In the genomic region with DNA sequence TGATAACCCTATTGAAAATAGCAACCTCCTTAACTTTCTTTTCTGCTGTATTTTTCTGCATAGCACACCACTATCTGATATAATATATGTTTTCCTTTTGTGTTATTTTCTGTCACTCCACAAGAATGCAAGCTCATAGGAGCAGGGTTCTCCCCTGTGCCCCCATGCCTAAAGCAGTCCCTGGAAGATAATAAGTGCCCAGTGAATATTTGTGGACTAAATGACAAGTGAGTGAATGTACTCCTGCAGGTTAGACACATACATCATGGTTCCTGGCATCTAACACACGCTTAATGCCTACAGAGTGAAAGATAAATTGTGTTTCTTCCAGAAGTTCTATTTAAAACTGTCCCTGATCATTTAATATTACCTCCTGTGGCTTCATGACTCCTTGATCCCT, we compare ENCODE assay signal across 37 cellular contexts. TPM values are rescaled to one million over a fixed set of nuclear protein-coding genes. Genes with fewer than 3 reads are reported as not detected.
"Had no signal": no experiment of that assay in that cellular context is flagged by ENCODE, and none has a peak within 500 bp of the region (broad histone marks: within the 10 kb centered on the region; RNA-seq: fewer than 3 reads in every experiment).

No MANE protein-coding gene starts in this region.

- DNase-seq: activated B cell treated with CpG ODN at 0.5 μM for 24 hours; activated CD4-positive, alpha-beta T cell treated with anti-CD3 and anti-CD28 coated beads for 48 hours; activated CD4-positive, alpha-beta T cell treated with anti-CD3 and anti-CD28 coated beads, Interleukin-2, amount 50 U/mL, for 1 hour; activated CD4-positive, alpha-beta T cell treated with anti-CD3 and anti-CD28 coated beads, Interleukin-2, amount 50 U/mL, for 48 hours; activated CD8-positive, alpha-beta memory T cell treated with anti-CD3 and anti-CD28 coated beads for 24 hours; activated CD8-positive, alpha-beta T cell treated with anti-CD3 and anti-CD28 coated beads for 36 hours; activated effector memory CD4-positive, alpha-beta T cell treated with anti-CD3 and anti-CD28 coated beads, Interleukin-2, amount 50 U/mL, for 16 hours; activated naive CD4-positive, alpha-beta T cell treated with anti-CD3 and anti-CD28 coated beads for 36 hours; activated naive CD8-positive, alpha-beta T cell treated with anti-CD3 and anti-CD28 coated beads for 36 hours; activated naive CD8-positive, alpha-beta T cell treated with anti-CD3 and anti-CD28 coated beads, Interleukin-2, amount 50 U/mL, for 24 hours; activated T-cell treated with anti-CD3 and anti-CD28 coated beads, Interleukin-2, amount 50 U/mL, for 4 hours; adrenal gland; amygdala; aorta; body of pancreas; cortex of kidney; dermis blood vessel endothelial cell; effector CD8-positive, alpha-beta T cell; esophagus squamous epithelium; foreskin melanocyte; T-helper 1 cell; T-helper 17 cell; T1000; WERI-Rb-1 had no signal

- H3K27me3 ChIP-seq: adrenal gland, body of pancreas, esophagus squamous epithelium, gastroesophageal sphincter had no signal

- H3K36me3 Mint-ChIP-seq: activated naive CD4-positive, alpha-beta T cell treated with anti-CD3 and anti-CD28 coated beads, Interleukin-2, amount 50 U/mL, for 24 hours; activated naive CD8-positive, alpha-beta T cell treated with anti-CD3 and anti-CD28 coated beads for 36 hours had no signal

- H3K27ac ChIP-seq: adrenal gland, epithelial cell of prostate, gastroesophageal sphincter, WERI-Rb-1 had no signal

- ATAC-seq: activated CD4-positive, CD25-positive, alpha-beta regulatory T cell treated with anti-CD3 and anti-CD28 coated beads, Interleukin-2, amount 50 U/mL, for 24 hours; activated CD8-positive, alpha-beta T cell treated with anti-CD3 and anti-CD28 coated beads for 36 hours; activated naive CD8-positive, alpha-beta T cell treated with anti-CD3 and anti-CD28 coated beads, Interleukin-2, amount 50 U/mL, for 24 hours; activated T-cell treated with anti-CD3 and anti-CD28 coated beads, Interleukin-2, amount 50 U/mL, for 4 hours; body of pancreas; gastroesophageal sphincter; T-helper 17 cell had no signal

- H3K36me3 ChIP-seq: adrenal gland, esophagus squamous epithelium, gastroesophageal sphincter, WERI-Rb-1 had no signal

- H3K4me3 Mint-ChIP-seq: activated B cell treated with CpG ODN at 0.5 μM for 24 hours; activated CD8-positive, alpha-beta T cell treated with anti-CD3 and anti-CD28 coated beads for 36 hours; activated naive CD4-positive, alpha-beta T cell treated with anti-CD3 and anti-CD28 coated beads for 36 hours; activated naive CD4-positive, alpha-beta T cell treated with anti-CD3 and anti-CD28 coated beads, Interleukin-2, amount 50 U/mL, for 24 hours; activated naive CD8-positive, alpha-beta T cell treated with anti-CD3 and anti-CD28 coated beads for 36 hours; activated naive CD8-positive, alpha-beta T cell treated with anti-CD3 and anti-CD28 coated beads, Interleukin-2, amount 50 U/mL, for 24 hours; activated T-cell treated with anti-CD3 and anti-CD28 coated beads, Interleukin-2, amount 50 U/mL, for 4 hours; activated T-helper 1 cell treated with anti-CD3 and anti-CD28 coated beads, Interleukin-12 subunit alpha, Interleukin-12 subunit beta, Interleukin-2, Interleukin-4 antibody, amounts not matched to agents 30 ng/mL and 10 ng/mL and 1 ng/mL, durations not matched to agents 14 hours and 24 hours and 36 hours; T-helper 17 cell; T-helper 2 cell treated with Interferon-gamma antibody and Interleukin-4, amounts not matched to agents 5 μg/mL and 100 μg/mL, for 36 hours had no signal

- H3K4me1 Mint-ChIP-seq: activated B cell treated with CpG ODN at 0.5 μM for 24 hours; activated naive CD4-positive, alpha-beta T cell treated with anti-CD3 and anti-CD28 coated beads, Interleukin-2, amount 50 U/mL, for 24 hours; activated naive CD8-positive, alpha-beta T cell treated with anti-CD3 and anti-CD28 coated beads for 36 hours; activated naive CD8-positive, alpha-beta T cell treated with anti-CD3 and anti-CD28 coated beads, Interleukin-2, amount 50 U/mL, for 24 hours had no signal

- H3K4me3 ChIP-seq: adrenal gland, body of pancreas, esophagus squamous epithelium, gastroesophageal sphincter had no signal

- H3K9me3 Mint-ChIP-seq: activated CD8-positive, alpha-beta T cell treated with anti-CD3 and anti-CD28 coated beads for 36 hours; activated naive CD4-positive, alpha-beta T cell treated with anti-CD3 and anti-CD28 coated beads for 36 hours; activated naive CD4-positive, alpha-beta T cell treated with anti-CD3 and anti-CD28 coated beads, Interleukin-2, amount 50 U/mL, for 24 hours; activated T-cell treated with anti-CD3 and anti-CD28 coated beads, Interleukin-2, amount 50 U/mL, for 4 hours; activated T-helper 1 cell treated with anti-CD3 and anti-CD28 coated beads, Interleukin-12 subunit alpha, Interleukin-12 subunit beta, Interleukin-2, Interleukin-4 antibody, amounts not matched to agents 30 ng/mL and 10 ng/mL and 1 ng/mL, durations not matched to agents 14 hours and 24 hours and 36 hours; activated T-helper 2 cell treated with anti-CD3 and anti-CD28 coated beads, Interferon-gamma antibody, Interleukin-2, Interleukin-4, amounts not matched to agents 10 μg/mL and 5 μg/mL and 100 μg/mL, durations not matched to agents 14 hours and 24 hours and 36 hours; T-helper 2 cell treated with Interferon-gamma antibody and Interleukin-4, amounts not matched to agents 5 μg/mL and 100 μg/mL, for 36 hours had no signal

- H3K4me1 ChIP-seq: adrenal gland, gastroesophageal sphincter had no signal

- H3K27ac Mint-ChIP-seq: activated B cell treated with CpG ODN at 0.5 μM for 24 hours; activated CD8-positive, alpha-beta T cell treated with anti-CD3 and anti-CD28 coated beads for 36 hours; activated naive CD4-positive, alpha-beta T cell treated with anti-CD3 and anti-CD28 coated beads for 36 hours; activated naive CD4-positive, alpha-beta T cell treated with anti-CD3 and anti-CD28 coated beads, Interleukin-2, amount 50 U/mL, for 24 hours; activated naive CD8-positive, alpha-beta T cell treated with anti-CD3 and anti-CD28 coated beads for 36 hours; activated naive CD8-positive, alpha-beta T cell treated with anti-CD3 and anti-CD28 coated beads, Interleukin-2, amount 50 U/mL, for 24 hours; activated T-helper 1 cell treated with anti-CD3 and anti-CD28 coated beads, Interleukin-12 subunit alpha, Interleukin-12 subunit beta, Interleukin-2, Interleukin-4 antibody, amounts not matched to agents 30 ng/mL and 10 ng/mL and 1 ng/mL, durations not matched to agents 14 hours and 24 hours and 36 hours; activated T-helper 2 cell treated with anti-CD3 and anti-CD28 coated beads, Interferon-gamma antibody, Interleukin-2, Interleukin-4, amounts not matched to agents 10 μg/mL and 5 μg/mL and 100 μg/mL, durations not matched to agents 14 hours and 24 hours and 36 hours; T-helper 17 cell; T-helper 2 cell treated with Interferon-gamma antibody and Interleukin-4, amounts not matched to agents 5 μg/mL and 100 μg/mL, for 36 hours had no signal

- H3K9me3 ChIP-seq: adrenal gland, body of pancreas, esophagus squamous epithelium, gastroesophageal sphincter had no signal

- H3K27me3 Mint-ChIP-seq: activated naive CD8-positive, alpha-beta T cell treated with anti-CD3 and anti-CD28 coated beads, Interleukin-2, amount 50 U/mL, for 24 hours had no signal

RNA-seq across cellular contexts. Expression of a gene that starts 23.9 kb away (rescaled TPM):
- total RNA-seq: activated B cell treated with CpG ODN at 0.5 μM for 24 hours; activated CD8-positive, alpha-beta T cell treated with anti-CD3 and anti-CD28 coated beads for 36 hours; activated naive CD4-positive, alpha-beta T cell treated with anti-CD3 and anti-CD28 coated beads for 36 hours; activated naive CD8-positive, alpha-beta T cell treated with anti-CD3 and anti-CD28 coated beads for 36 hours; activated T-cell treated with anti-CD3 and anti-CD28 coated beads, Interleukin-2, amount 50 U/mL, for 4 hours; activated T-helper 1 cell treated with anti-CD3 and anti-CD28 coated beads, Interleukin-12 subunit alpha, Interleukin-12 subunit beta, Interleukin-2, Interleukin-4 antibody, amounts not matched to agents 30 ng/mL and 10 ng/mL and 1 ng/mL, durations not matched to agents 14 hours and 24 hours and 36 hours; activated T-helper 2 cell treated with anti-CD3 and anti-CD28 coated beads, Interferon-gamma antibody, Interleukin-2, Interleukin-4, amounts not matched to agents 10 μg/mL and 5 μg/mL and 100 μg/mL, durations not matched to agents 14 hours and 24 hours and 36 hours; adrenal gland; aorta; body of pancreas; chondrocyte; dermis blood vessel endothelial cell; endothelial cell of umbilical vein; fibroblast of lung; fibroblast of villous mesenchyme; gastroesophageal sphincter; glomerular endothelial cell; T-helper 17 cell had no signal
- polyA plus RNA-seq: adrenal gland, aorta, endothelial cell of umbilical vein, esophagus, fibroblast of lung had no signal

RNA-seq across cellular contexts. Expression of a gene that starts 39.0 kb away (rescaled TPM):
- total RNA-seq: activated B cell treated with CpG ODN at 0.5 μM for 24 hours; activated CD8-positive, alpha-beta T cell treated with anti-CD3 and anti-CD28 coated beads for 36 hours; activated naive CD4-positive, alpha-beta T cell treated with anti-CD3 and anti-CD28 coated beads for 36 hours; activated naive CD8-positive, alpha-beta T cell treated with anti-CD3 and anti-CD28 coated beads for 36 hours; activated T-cell treated with anti-CD3 and anti-CD28 coated beads, Interleukin-2, amount 50 U/mL, for 4 hours; activated T-helper 1 cell treated with anti-CD3 and anti-CD28 coated beads, Interleukin-12 subunit alpha, Interleukin-12 subunit beta, Interleukin-2, Interleukin-4 antibody, amounts not matched to agents 30 ng/mL and 10 ng/mL and 1 ng/mL, durations not matched to agents 14 hours and 24 hours and 36 hours; activated T-helper 2 cell treated with anti-CD3 and anti-CD28 coated beads, Interferon-gamma antibody, Interleukin-2, Interleukin-4, amounts not matched to agents 10 μg/mL and 5 μg/mL and 100 μg/mL, durations not matched to agents 14 hours and 24 hours and 36 hours; adrenal gland; aorta; body of pancreas; chondrocyte; dermis blood vessel endothelial cell; endothelial cell of umbilical vein; esophagus squamous epithelium; fibroblast of lung; fibroblast of villous mesenchyme; gastroesophageal sphincter; glomerular endothelial cell; T-helper 17 cell had no signal
- polyA plus RNA-seq: adrenal gland, aorta, endothelial cell of umbilical vein, esophagus, fibroblast of lung had no signal

RNA-seq across cellular contexts. Expression of a gene that starts 39.7 kb away (rescaled TPM):
- total RNA-seq: activated B cell treated with CpG ODN at 0.5 μM for 24 hours; activated CD8-positive, alpha-beta T cell treated with anti-CD3 and anti-CD28 coated beads for 36 hours; activated naive CD4-positive, alpha-beta T cell treated with anti-CD3 and anti-CD28 coated beads for 36 hours; activated naive CD8-positive, alpha-beta T cell treated with anti-CD3 and anti-CD28 coated beads for 36 hours; activated T-cell treated with anti-CD3 and anti-CD28 coated beads, Interleukin-2, amount 50 U/mL, for 4 hours; activated T-helper 1 cell treated with anti-CD3 and anti-CD28 coated beads, Interleukin-12 subunit alpha, Interleukin-12 subunit beta, Interleukin-2, Interleukin-4 antibody, amounts not matched to agents 30 ng/mL and 10 ng/mL and 1 ng/mL, durations not matched to agents 14 hours and 24 hours and 36 hours; activated T-helper 2 cell treated with anti-CD3 and anti-CD28 coated beads, Interferon-gamma antibody, Interleukin-2, Interleukin-4, amounts not matched to agents 10 μg/mL and 5 μg/mL and 100 μg/mL, durations not matched to agents 14 hours and 24 hours and 36 hours; adrenal gland; aorta; body of pancreas; chondrocyte; dermis blood vessel endothelial cell; endothelial cell of umbilical vein; esophagus squamous epithelium; fibroblast of lung; fibroblast of villous mesenchyme; gastroesophageal sphincter; glomerular endothelial cell; T-helper 17 cell had no signal
- polyA plus RNA-seq: adrenal gland, aorta, endothelial cell of umbilical vein, esophagus, fibroblast of lung had no signal

RNA-seq across cellular contexts. Expression of a gene that starts 47.5 kb away (rescaled TPM):
- total RNA-seq: activated B cell treated with CpG ODN at 0.5 μM for 24 hours; activated CD8-positive, alpha-beta T cell treated with anti-CD3 and anti-CD28 coated beads for 36 hours; activated naive CD4-positive, alpha-beta T cell treated with anti-CD3 and anti-CD28 coated beads for 36 hours; activated naive CD8-positive, alpha-beta T cell treated with anti-CD3 and anti-CD28 coated beads for 36 hours; activated T-cell treated with anti-CD3 and anti-CD28 coated beads, Interleukin-2, amount 50 U/mL, for 4 hours; activated T-helper 1 cell treated with anti-CD3 and anti-CD28 coated beads, Interleukin-12 subunit alpha, Interleukin-12 subunit beta, Interleukin-2, Interleukin-4 antibody, amounts not matched to agents 30 ng/mL and 10 ng/mL and 1 ng/mL, durations not matched to agents 14 hours and 24 hours and 36 hours; activated T-helper 2 cell treated with anti-CD3 and anti-CD28 coated beads, Interferon-gamma antibody, Interleukin-2, Interleukin-4, amounts not matched to agents 10 μg/mL and 5 μg/mL and 100 μg/mL, durations not matched to agents 14 hours and 24 hours and 36 hours; adrenal gland; aorta; body of pancreas; chondrocyte; dermis blood vessel endothelial cell; endothelial cell of umbilical vein; esophagus squamous epithelium; fibroblast of lung; fibroblast of villous mesenchyme; gastroesophageal sphincter; glomerular endothelial cell; T-helper 17 cell had no signal
- polyA plus RNA-seq: adrenal gland, aorta, endothelial cell of umbilical vein, esophagus, fibroblast of lung had no signal
